14 cellular contexts compared by ENCODE assay signal in genomic region chr2:56448999-56449431, GRCh38.
A peak's percentile ranks its signal among the peaks of the same experiment; 100 is the strongest.
DNase-seq lines count a peak whose midpoint lies in the region; ATAC-seq and TF ChIP-seq lines count a peak whose summit lies in the region.
"Had no signal": no experiment of that assay in that cellular context is flagged by ENCODE, and none has a peak within 500 bp of the region (broad histone marks: within the 10 kb centered on the region; RNA-seq: fewer than 3 reads in every experiment).

No MANE protein-coding gene starts in this region.

- peaks cover 12% of the 10 kb centered on the region for H3F3A ChIP-seq in neural progenitor cell (ENCODE audit: low read depth)

- H3K4me2 ChIP-seq in neural progenitor cell, result peak overlapping the region; percentile 48

- 37 to 44% methylated on average over 8 of the region's 8 CpGs for WGBS in tibial nerve, 2 donors

- H3K79me2 ChIP-seq in neural progenitor cell (ENCODE audit: low read depth), result no peaks in the 10 kb centered on the region

- H3K27me3 ChIP-seq in neural progenitor cell (no peaks in the 10 kb centered on the region), tibial nerve (no peaks in the 10 kb centered on the region)
- H3K27me3 ChIP-seq: tibial artery had no signal

- intact Hi-C loops in Calu3 (cut with micrococcal nuclease; ENCODE audit: unreplicated experiment), result loop anchor here (2.0 to 10.0 kb wide), 4 partner anchors 74 to 1066 kb away; no protein-coding TSS in a partner anchor

- peak overlapping the region; percentile 69 for H2AFZ ChIP-seq in neural progenitor cell (replicated peaks)

- H3K27ac Mint-ChIP-seq in Calu3 (ENCODE audit: unreplicated experiment), result peak overlapping the region; percentile 79
- H3K27ac Mint-ChIP-seq in neural progenitor cell, result no peak overlapping the region
- H3K27ac Mint-ChIP-seq: activated naive CD4-positive, alpha-beta T cell treated with anti-CD3 and anti-CD28 coated beads, Interleukin-2, amount 10 ng/mL, durations not matched to agents 7 days and 5 days had no signal

- no TSS peak for BruUV-seq in Calu3 (replicated peaks; lab: Mats Ljungman, UMichigan)

- TF ChIP-seq EP300 in tibial nerve (IDR thresholded peaks at IDR 0.05), result no peak

- H4K20me1 ChIP-seq in neural progenitor cell (ENCODE audit: low read depth), result no peaks in the 10 kb centered on the region

- H3K27me3 Mint-ChIP-seq in Calu3 (ENCODE audit: unreplicated experiment) (no peaks in the 10 kb centered on the region), neural progenitor cell (ENCODE audit: insufficient read depth, low read depth) (peaks cover 4% of the 10 kb centered on the region)
- H3K27me3 Mint-ChIP-seq: activated naive CD4-positive, alpha-beta T cell treated with anti-CD3 and anti-CD28 coated beads, Interleukin-2, amount 10 ng/mL, durations not matched to agents 7 days and 5 days had no signal

- H3K4me1 Mint-ChIP-seq in Calu3 (ENCODE audit: low read depth, unreplicated experiment), result peaks cover 61% of the 10 kb centered on the region
- H3K4me1 Mint-ChIP-seq in neural progenitor cell, result peaks cover 3% of the 10 kb centered on the region
- H3K4me1 Mint-ChIP-seq: activated naive CD4-positive, alpha-beta T cell treated with anti-CD3 and anti-CD28 coated beads, Interleukin-2, amount 10 ng/mL, durations not matched to agents 7 days and 5 days had no signal

- peak; percentile 75 for DNase-seq in Calu3
- peak; percentile 15 for DNase-seq in NCI-H69 (lab: John Stamatoyannopoulos, UW)
- peak; percentile 13 for DNase-seq in fibroblast of villous mesenchyme (ENCODE audit: low read depth)
- peak; percentile 21 for DNase-seq in neural progenitor cell (ENCODE audit: low spot score)
- no peak for DNase-seq in tibial nerve (ENCODE audit: low spot score in 2 of 2)
- DNase-seq: activated CD4-positive, alpha-beta T cell treated with anti-CD3 and anti-CD28 coated beads for 4 hours; activated naive CD4-positive, alpha-beta T cell treated with anti-CD3 and anti-CD28 coated beads, Interleukin-2, amount 10 ng/mL, durations not matched to agents 7 days and 5 days; NCI-H2107; Right ventricle myocardium superior; tibial artery had no signal

- no peak for TF ChIP-seq CTCF in Calu3 (IDR thresholded peaks at IDR 0.05; ENCODE audit: unreplicated experiment)
- TF ChIP-seq CTCF in fibroblast of villous mesenchyme (IDR thresholded peaks at IDR 0.05; ENCODE audit: insufficient read depth, low read depth, low read length), result no peak
- TF ChIP-seq CTCF in neural progenitor cell (IDR thresholded peaks at IDR 0.05), result no peak
- no peak for TF ChIP-seq CTCF in tibial nerve (IDR thresholded peaks at IDR 0.05)

- ATAC-seq in HG02938 (IDR thresholded peaks at IDR 0.05; ENCODE audit: unreplicated experiment) (no peak), HG03025 (IDR thresholded peaks at IDR 0.05; ENCODE audit: low FRiP score, unreplicated experiment) (no peak), HG02852 (IDR thresholded peaks at IDR 0.05; ENCODE audit: unreplicated experiment) (no peak)

- H3K9me3 Mint-ChIP-seq in Calu3 (ENCODE audit: low read depth, unreplicated experiment), result peaks cover 7% of the 10 kb centered on the region
- H3K9me3 Mint-ChIP-seq in neural progenitor cell, result no peaks in the 10 kb centered on the region

- H3K9ac ChIP-seq in neural progenitor cell, result no peak overlapping the region

- no peak for TF ChIP-seq POLR2A in tibial nerve (IDR thresholded peaks at IDR 0.05)

- no peak overlapping the region for H3K4me3 ChIP-seq in fibroblast of villous mesenchyme (ENCODE audit: low read depth, low read length)
- H3K4me3 ChIP-seq in neural progenitor cell, result no peak overlapping the region
- no peak overlapping the region for H3K4me3 ChIP-seq in tibial nerve
- H3K4me3 ChIP-seq: tibial artery had no signal

- H3K36me3 ChIP-seq in neural progenitor cell, result no peaks in the 10 kb centered on the region
- no peaks in the 10 kb centered on the region for H3K36me3 ChIP-seq in tibial nerve
- H3K36me3 ChIP-seq: tibial artery had no signal

- H3K36me3 Mint-ChIP-seq in Calu3 (ENCODE audit: insufficient read depth, unreplicated experiment), result peaks cover 12% of the 10 kb centered on the region
- no peaks in the 10 kb centered on the region for H3K36me3 Mint-ChIP-seq in neural progenitor cell
- H3K36me3 Mint-ChIP-seq: activated naive CD4-positive, alpha-beta T cell treated with anti-CD3 and anti-CD28 coated beads, Interleukin-2, amount 10 ng/mL, durations not matched to agents 7 days and 5 days had no signal

- H3K4me3 Mint-ChIP-seq in Calu3 (ENCODE audit: low read depth, unreplicated experiment) (peak overlapping the region; percentile 68), neural progenitor cell (no peak overlapping the region)
- H3K4me3 Mint-ChIP-seq: activated naive CD4-positive, alpha-beta T cell treated with anti-CD3 and anti-CD28 coated beads, Interleukin-2, amount 10 ng/mL, durations not matched to agents 7 days and 5 days had no signal

- peak overlapping the region; percentile 52 for H3K27ac ChIP-seq in neural progenitor cell
- no peak overlapping the region for H3K27ac ChIP-seq in tibial nerve
- H3K27ac ChIP-seq: C4-2B, tibial artery had no signal

- no peaks in the 10 kb centered on the region for H3K9me3 ChIP-seq in neural progenitor cell (ENCODE audit: low read depth)
- H3K9me3 ChIP-seq in tibial nerve, result peaks cover 0 to 9% (median 0%) of the 10 kb centered on the region in 4 donors

- H3K4me1 ChIP-seq in neural progenitor cell, result peaks cover 19% of the 10 kb centered on the region
- H3K4me1 ChIP-seq in tibial nerve, result no peaks in the 10 kb centered on the region
- H3K4me1 ChIP-seq: tibial artery had no signal

- CTCF ChIA-PET in Calu3 (lab: Charles Lee), result interaction anchor here (0.6 to 1.1 kb wide), 2 partner anchors 266 to 301 kb away, joined by 3 read pairs; no protein-coding TSS in a partner anchor

Comparison
In these comparisons a context has a peak if more than half of its experiments do, and no peak if none do; other contexts are left out.
1. DNase-seq: peak in Calu3 (single experiment), NCI-H69 (single experiment), fibroblast of villous mesenchyme (single experiment) and neural progenitor cell (single experiment); none in tibial nerve (0 of 2).